ENCODE assay signal across 10 cellular contexts in genomic region chr1:237851209-237851845, GRCh38. TPM values are rescaled to one million over a fixed set of nuclear protein-coding genes. Genes with fewer than 3 reads are reported as not detected.
DNase-seq lines count a peak whose midpoint lies in the region; ATAC-seq and TF ChIP-seq lines count a peak whose summit lies in the region.
"Had no signal": no experiment of that assay in that cellular context is flagged by ENCODE, and none has a peak within 500 bp of the region (broad histone marks: within the 10 kb centered on the region; RNA-seq: fewer than 3 reads in every experiment).

No MANE protein-coding gene starts in this region.

- no peaks in the 10 kb centered on the region for H3K36me3 ChIP-seq in lower lobe of right lung

- TF ChIP-seq CTCF in HFF-Myc (IDR thresholded peaks at IDR 0.05; ENCODE audit: low read depth, low read length, missing control alignments) (peak; percentile 21), lower lobe of right lung (IDR thresholded peaks at IDR 0.05) (peak; percentile 29)

- H3K4me3 ChIP-seq in HFF-Myc (replicated peaks; ENCODE audit: low read depth, low read length) (no peak overlapping the region), lower lobe of right lung (no peak overlapping the region)

- no peak overlapping the region for H3K27ac ChIP-seq in lower lobe of right lung

- DNase-seq in Daoy (ENCODE audit: low read depth) (peak; percentile 66), HFF-Myc (ENCODE audit: extremely low read depth, low read depth) (no peak), NCI-H748 treated with DMSO at 0.1 percent for 48 hours (lab: John Stamatoyannopoulos, UW) (peak; percentile 4), anterior cingulate cortex (lab: John Stamatoyannopoulos, UW) (peak in 48 of 58 donors; percentile 1 to 83 (median 30)), lower lobe of right lung (peak; percentile 52), NCI-H146 (lab: John Stamatoyannopoulos, UW) (no peak), OCI-M2 (lab: John Stamatoyannopoulos, UW; ENCODE audit: unreplicated experiment) (no peak)
- DNase-seq in activated effector memory CD4-positive, alpha-beta T cell treated with anti-CD3 and anti-CD28 coated beads, Interleukin-2, amount 50 U/mL, for 16 hours, result no peak
- DNase-seq: activated B cell treated with CpG ODN at 0.5 μM for 24 hours had no signal

- ATAC-seq in lower lobe of right lung, result no peak

- intact Hi-C loops in lower lobe of right lung (cut with DNase I), result no loop called here

- no peaks in the 10 kb centered on the region for H3K9me3 ChIP-seq in lower lobe of right lung

- H3K27me3 ChIP-seq in lower lobe of right lung (ENCODE audit: low read depth), result no peaks in the 10 kb centered on the region

- H3K4me1 ChIP-seq in lower lobe of right lung, result no peaks in the 10 kb centered on the region

RNA-seq across cellular contexts. Expression of gene ZP4, which starts 39.4 kb away (rescaled TPM):
- 0.46 and 4.0 TPM in 2 replicates for total RNA-seq in Daoy (2014; rRNA removed; shearing (Covaris generic))
- not detected for total RNA-seq in lower lobe of right lung
- total RNA-seq: activated B cell treated with CpG ODN at 0.5 μM for 24 hours, pulmonary artery endothelial cell had no signal

Comparison
In these comparisons a context has a peak if more than half of its experiments do, and no peak if none do; other contexts are left out.
1. DNase-seq: peak in Daoy (single experiment), NCI-H748 treated with DMSO at 0.1 percent for 48 hours (single experiment), anterior cingulate cortex (48 of 58) and lower lobe of right lung (single experiment); none in HFF-Myc (single experiment), activated effector memory CD4-positive, alpha-beta T cell treated with anti-CD3 and anti-CD28 coated beads, Interleukin-2, amount 50 U/mL, for 16 hours (single experiment), NCI-H146 (single experiment) and OCI-M2 (single experiment).